Comparison of ENCODE assay signal across 14 cellular contexts in genomic region chr1:149931212-149931805, GRCh38. TPM values are rescaled to one million over a fixed set of nuclear protein-coding genes. Genes with fewer than 3 reads are reported as not detected.
A peak's percentile ranks its signal among the peaks of the same experiment; 100 is the strongest.
DNase-seq lines count a peak whose midpoint lies in the region; ATAC-seq and TF ChIP-seq lines count a peak whose summit lies in the region.
"Had no signal": no experiment of that assay in that cellular context is flagged by ENCODE, and none has a peak within 500 bp of the region (broad histone marks: within the 10 kb centered on the region; RNA-seq: fewer than 3 reads in every experiment).

No MANE protein-coding gene starts in this region.

- WGBS in SK-N-SH (ENCODE audit: low lambda C conversion rate): 84% methylated on average over 13 of the region's 13 CpGs
- WGBS in hepatocyte (ENCODE audit: low lambda C conversion rate, missing lambda C conversion rate): 95% methylated on average over 13 of the region's 13 CpGs

- peak overlapping the region; percentile 64 for H3K27ac Mint-ChIP-seq in activated T-helper 1 cell treated with anti-CD3 and anti-CD28 coated beads, Interleukin-12 subunit alpha, Interleukin-12 subunit beta, Interleukin-2, Interleukin-4 antibody, amounts not matched to agents 30 ng/mL and 10 ng/mL and 1 ng/mL, durations not matched to agents 14 hours and 24 hours and 36 hours

- H4K20me1 ChIP-seq in SK-N-SH (ENCODE audit: insufficient read depth) (peaks cover 6% of the 10 kb centered on the region; the same call in 1 of the 2 replicates), MM.1S (ENCODE audit: insufficient read depth, low read length) (no peaks in the 10 kb centered on the region), hepatocyte (ENCODE audit: insufficient read depth, poor library complexity, severe bottlenecking) (peaks cover 6% of the 10 kb centered on the region)

- POLR2A ChIA-PET in SK-N-SH (lab: Yijun Ruan, JAX): no interaction called here

- H3K4me1 ChIP-seq in SK-N-SH (ENCODE audit: control insufficient read depth in 1 of 2, insufficient read depth in 2 of 2, low read depth in 1 of 2, low read length in 1 of 2) (peaks cover 11 to 20% of the 10 kb centered on the region in 2 experiments), MM.1S (ENCODE audit: low read length) (peaks cover 24% of the 10 kb centered on the region), hepatocyte (ENCODE audit: insufficient read depth) (peaks cover 24% of the 10 kb centered on the region)

- no peak overlapping the region for H3K9ac ChIP-seq in SK-N-SH
- no peak overlapping the region; the same call in 1 of the 2 replicates for H3K9ac ChIP-seq in MM.1S (ENCODE audit: low read length)

- no peak for TF ChIP-seq CTCF in SK-N-SH (IDR thresholded peaks at IDR 0.05)
- no peak for TF ChIP-seq CTCF in MM.1S (IDR thresholded peaks at IDR 0.05; ENCODE audit: low read length)
- TF ChIP-seq CTCF in hepatocyte (IDR thresholded peaks at IDR 0.05; ENCODE audit: poor library complexity): no peak

- peaks cover 22% of the 10 kb centered on the region for H3K36me3 Mint-ChIP-seq in activated T-helper 1 cell treated with anti-CD3 and anti-CD28 coated beads, Interleukin-12 subunit alpha, Interleukin-12 subunit beta, Interleukin-2, Interleukin-4 antibody, amounts not matched to agents 30 ng/mL and 10 ng/mL and 1 ng/mL, durations not matched to agents 14 hours and 24 hours and 36 hours (ENCODE audit: low read depth)

- no peak overlapping the region for H3K27ac ChIP-seq in SK-N-SH (ENCODE audit: low read depth in 2 of 2, low read length in 1 of 2)
- H3K27ac ChIP-seq in MM.1S (ENCODE audit: low read length): peak overlapping the region; percentile 26; the same call in 1 of the 2 replicates
- H3K27ac ChIP-seq in hepatocyte: peak overlapping the region; percentile 13

- H3K27me3 ChIP-seq in SK-N-SH (ENCODE audit: insufficient read depth) (no peaks in the 10 kb centered on the region), MM.1S (replicated peaks; ENCODE audit: insufficient read depth, low read length) (no peaks in the 10 kb centered on the region), hepatocyte (no peaks in the 10 kb centered on the region), H7 (ENCODE audit: control insufficient read depth, insufficient read depth, low read length) (no peaks in the 10 kb centered on the region)
- H3K27me3 ChIP-seq: spleen had no signal

- peak overlapping the region; percentile 29 for H3K4me3 Mint-ChIP-seq in activated T-helper 1 cell treated with anti-CD3 and anti-CD28 coated beads, Interleukin-12 subunit alpha, Interleukin-12 subunit beta, Interleukin-2, Interleukin-4 antibody, amounts not matched to agents 30 ng/mL and 10 ng/mL and 1 ng/mL, durations not matched to agents 14 hours and 24 hours and 36 hours

- H2AFZ ChIP-seq in SK-N-SH (ENCODE audit: low read depth) (peak overlapping the region; percentile 60), MM.1S (ENCODE audit: low read length) (peak overlapping the region; percentile 75), hepatocyte (no peak overlapping the region)

- intact Hi-C loops in activated T-helper 1 cell treated with anti-CD3 and anti-CD28 coated beads, Interleukin-12 subunit alpha, Interleukin-12 subunit beta, Interleukin-2, Interleukin-4 antibody, amounts not matched to agents 30 ng/mL and 10 ng/mL and 1 ng/mL, durations not matched to agents 14 hours and 24 hours and 36 hours (cut with micrococcal nuclease): no loop called here
- intact Hi-C loops in head of caudate nucleus (cut with DNase I) (no loop called here), cardiac septum (cut with DNase I) (no loop called here)

- no peaks in the 10 kb centered on the region for H3K9me2 ChIP-seq in SK-N-SH
- H3K9me2 ChIP-seq in MM.1S (replicated peaks; ENCODE audit: insufficient read depth, low read length): no peaks in the 10 kb centered on the region
- no peaks in the 10 kb centered on the region for H3K9me2 ChIP-seq in hepatocyte (replicated peaks; ENCODE audit: insufficient read depth)

- peaks cover 58% of the 10 kb centered on the region for H3K4me1 Mint-ChIP-seq in activated T-helper 1 cell treated with anti-CD3 and anti-CD28 coated beads, Interleukin-12 subunit alpha, Interleukin-12 subunit beta, Interleukin-2, Interleukin-4 antibody, amounts not matched to agents 30 ng/mL and 10 ng/mL and 1 ng/mL, durations not matched to agents 14 hours and 24 hours and 36 hours (ENCODE audit: low read depth)

- no peaks in the 10 kb centered on the region for H3K9me3 ChIP-seq in SK-N-SH
- H3K9me3 ChIP-seq in MM.1S (replicated peaks; ENCODE audit: insufficient read depth, low read length): no peaks in the 10 kb centered on the region
- no peaks in the 10 kb centered on the region for H3K9me3 ChIP-seq in hepatocyte (ENCODE audit: low read depth)
- H3K9me3 ChIP-seq: spleen had no signal

- no peak for TF ChIP-seq RAD21 in SK-N-SH (IDR thresholded peaks at IDR 0.05; ENCODE audit: low read length)

- H3K79me2 ChIP-seq in SK-N-SH (ENCODE audit: insufficient read depth): peaks cover 13% of the 10 kb centered on the region
- H3K79me2 ChIP-seq in MM.1S (ENCODE audit: low read length): peaks cover 14% of the 10 kb centered on the region
- H3K79me2 ChIP-seq in hepatocyte: peaks cover 31% of the 10 kb centered on the region

- no peaks in the 10 kb centered on the region for H3K27me3 Mint-ChIP-seq in activated T-helper 1 cell treated with anti-CD3 and anti-CD28 coated beads, Interleukin-12 subunit alpha, Interleukin-12 subunit beta, Interleukin-2, Interleukin-4 antibody, amounts not matched to agents 30 ng/mL and 10 ng/mL and 1 ng/mL, durations not matched to agents 14 hours and 24 hours and 36 hours (ENCODE audit: insufficient read depth)

- CTCF ChIA-PET in SK-N-SH (lab: Yijun Ruan, JAX): interaction anchor here (1.1 kb wide), 1 partner anchor 11 kb away, joined by 3 read pairs; no protein-coding TSS in a partner anchor

- no peaks in the 10 kb centered on the region for H3K9me3 Mint-ChIP-seq in activated T-helper 1 cell treated with anti-CD3 and anti-CD28 coated beads, Interleukin-12 subunit alpha, Interleukin-12 subunit beta, Interleukin-2, Interleukin-4 antibody, amounts not matched to agents 30 ng/mL and 10 ng/mL and 1 ng/mL, durations not matched to agents 14 hours and 24 hours and 36 hours

- TF ChIP-seq EP300 in SK-N-SH (IDR thresholded peaks at IDR 0.05; ENCODE audit: borderline replicate concordance in 1 of 2, low read depth in 1 of 2, low read length in 1 of 2): no peak

- H3K4me2 ChIP-seq in SK-N-SH: no peak overlapping the region
- H3K4me2 ChIP-seq in MM.1S (ENCODE audit: low read depth, low read length): peak overlapping the region; percentile 62; the same call in 1 of the 2 replicates
- no peak overlapping the region for H3K4me2 ChIP-seq in hepatocyte

- peaks cover under 1 to 20% of the 10 kb centered on the region in 2 experiments for H3K36me3 ChIP-seq in SK-N-SH (replicated peaks in 1 of 2; ENCODE audit: control insufficient read depth in 1 of 2, insufficient read depth in 2 of 2, low read length in 1 of 2)
- 0 out of 2 replicates have a peak, but pooled peaks cover 2% of the 10 kb centered on the region for H3K36me3 ChIP-seq in MM.1S (replicated peaks; ENCODE audit: insufficient read depth, low read length)
- no peaks in the 10 kb centered on the region for H3K36me3 ChIP-seq in hepatocyte (replicated peaks; ENCODE audit: insufficient read depth, low read depth)
- peaks cover 4% of the 10 kb centered on the region for H3K36me3 ChIP-seq in H7 (replicated peaks; ENCODE audit: control insufficient read depth, insufficient read depth, low read length)

- DNase-seq in SK-N-SH: no peak
- no peak for DNase-seq in MM.1S
- no peak for DNase-seq in activated T-helper 1 cell treated with anti-CD3 and anti-CD28 coated beads, Interleukin-12 subunit alpha, Interleukin-12 subunit beta, Interleukin-2, Interleukin-4 antibody, amounts not matched to agents 30 ng/mL and 10 ng/mL and 1 ng/mL, durations not matched to agents 14 hours and 24 hours and 36 hours (ENCODE audit: low spot score)
- DNase-seq in hepatocyte (ENCODE audit: low spot score): no peak
- DNase-seq in H7: no peak
- DNase-seq in head of caudate nucleus: no peak
- no peak for DNase-seq in cardiac septum (ENCODE audit: low spot score)
- DNase-seq: activated T-cell treated with anti-CD3 and anti-CD28 coated beads for 4 hours, Kasumi-1, NCI-H2171 treated with DMSO at 0.1 percent for 48 hours, spleen, trophoblast cell had no signal

- ATAC-seq in SK-N-SH treated with all-trans-retinoic acid at 6 μM for 48 hours: no peak

- H3F3A ChIP-seq in SK-N-SH (replicated peaks; ENCODE audit: insufficient read depth) (peaks cover 6% of the 10 kb centered on the region), MM.1S (ENCODE audit: insufficient read depth, low read length) (peaks cover 13% of the 10 kb centered on the region)

- H3K4me3 ChIP-seq in SK-N-SH (ENCODE audit: low read depth in 2 of 2, low read length in 1 of 2) (no peak overlapping the region), MM.1S (ENCODE audit: low read length) (peak overlapping the region; percentile 40), hepatocyte (no peak overlapping the region), H7 (ENCODE audit: insufficient read depth, low read depth, low read length) (no peak overlapping the region)
- H3K4me3 ChIP-seq: lung had no signal

RNA-seq across cellular contexts. Expression of gene SF3B4, which starts 3.7 kb away (rescaled TPM):
- 42.4 and 54.3 TPM in 2 replicates for polyA plus RNA-seq in SK-N-SH (2012; rRNA removed)
- polyA plus RNA-seq in SK-N-SH (2012; cell fraction: cytosol; rRNA removed): 42.6 and 50.4 TPM in 2 replicates
- polyA plus RNA-seq in SK-N-SH (2012; cell fraction: nucleus; rRNA removed): 28.0 and 48.4 TPM in 2 replicates
- total RNA-seq in activated T-helper 1 cell treated with anti-CD3 and anti-CD28 coated beads, Interleukin-12 subunit alpha, Interleukin-12 subunit beta, Interleukin-2, Interleukin-4 antibody, amounts not matched to agents 30 ng/mL and 10 ng/mL and 1 ng/mL, durations not matched to agents 14 hours and 24 hours and 36 hours: 125 and 136 TPM in 2 replicates
- total RNA-seq in hepatocyte: 16.8 and 23.3 TPM in 2 replicates
- polyA plus RNA-seq in hepatocyte: 58.6 and 68.0 TPM in 2 replicates
- total RNA-seq in H7 (2014; rRNA removed; shearing (Covaris generic)): 32.8 and 39.7 TPM in 2 replicates
- 30.3 TPM for total RNA-seq in cardiac septum

RNA-seq across cellular contexts. Expression of gene MTMR11, which starts 5.4 kb away (rescaled TPM):
- polyA plus RNA-seq in SK-N-SH (2012; rRNA removed) (9.4 and 12.4 TPM in 2 replicates), hepatocyte (34.0 and 40.2 TPM in 2 replicates)
- polyA plus RNA-seq in SK-N-SH (2012; cell fraction: cytosol; rRNA removed): 3.8 and 5.1 TPM in 2 replicates
- polyA plus RNA-seq in SK-N-SH (2012; cell fraction: nucleus; rRNA removed): 43.1 and 63.4 TPM in 2 replicates
- total RNA-seq in activated T-helper 1 cell treated with anti-CD3 and anti-CD28 coated beads, Interleukin-12 subunit alpha, Interleukin-12 subunit beta, Interleukin-2, Interleukin-4 antibody, amounts not matched to agents 30 ng/mL and 10 ng/mL and 1 ng/mL, durations not matched to agents 14 hours and 24 hours and 36 hours: 5.6 and 8.5 TPM in 2 replicates
- total RNA-seq in hepatocyte (34.8 and 37.0 TPM in 2 replicates), cardiac septum (6.1 TPM)
- total RNA-seq in H7 (2014; rRNA removed; shearing (Covaris generic)): 5.2 and 7.9 TPM in 2 replicates

RNA-seq across cellular contexts. Expression of gene SV2A, which starts 13.7 kb away (rescaled TPM):
- polyA plus RNA-seq in SK-N-SH (2012; rRNA removed) (22.7 and 27.6 TPM in 2 replicates), hepatocyte (5.5 and 8.9 TPM in 2 replicates)
- polyA plus RNA-seq in SK-N-SH (2012; cell fraction: cytosol; rRNA removed): 13.9 and 19.5 TPM in 2 replicates
- polyA plus RNA-seq in SK-N-SH (2012; cell fraction: nucleus; rRNA removed): 30.3 and 31.6 TPM in 2 replicates
- total RNA-seq in activated T-helper 1 cell treated with anti-CD3 and anti-CD28 coated beads, Interleukin-12 subunit alpha, Interleukin-12 subunit beta, Interleukin-2, Interleukin-4 antibody, amounts not matched to agents 30 ng/mL and 10 ng/mL and 1 ng/mL, durations not matched to agents 14 hours and 24 hours and 36 hours: 17.3 and 18.6 TPM in 2 replicates
- total RNA-seq in hepatocyte (4.5 and 5.0 TPM in 2 replicates), cardiac septum (0.83 TPM)
- total RNA-seq in H7 (2014; rRNA removed; shearing (Covaris generic)): 40.3 and 42.3 TPM in 2 replicates

RNA-seq across cellular contexts. Expression of gene BOLA1, which starts 31.9 kb away (rescaled TPM):
- 19.9 and 24.6 TPM in 2 replicates for polyA plus RNA-seq in SK-N-SH (2012; rRNA removed)
- polyA plus RNA-seq in SK-N-SH (2012; cell fraction: cytosol; rRNA removed): 15.0 and 19.3 TPM in 2 replicates
- polyA plus RNA-seq in SK-N-SH (2012; cell fraction: nucleus; rRNA removed): 25.0 and 36.1 TPM in 2 replicates
- 23.9 and 24.3 TPM in 2 replicates for total RNA-seq in activated T-helper 1 cell treated with anti-CD3 and anti-CD28 coated beads, Interleukin-12 subunit alpha, Interleukin-12 subunit beta, Interleukin-2, Interleukin-4 antibody, amounts not matched to agents 30 ng/mL and 10 ng/mL and 1 ng/mL, durations not matched to agents 14 hours and 24 hours and 36 hours
- total RNA-seq in hepatocyte: 8.5 and 16.1 TPM in 2 replicates
- 19.0 and 20.6 TPM in 2 replicates for polyA plus RNA-seq in hepatocyte
- total RNA-seq in H7 (2014; rRNA removed; shearing (Covaris generic)): 27.7 and 40.1 TPM in 2 replicates
- 13.8 TPM for total RNA-seq in cardiac septum

Comparison
In these comparisons a context has a peak if more than half of its experiments do, and no peak if none do; other contexts are left out.
1. H3K27ac ChIP-seq: peak in MM.1S (single experiment) and hepatocyte (single experiment); none in SK-N-SH (0 of 2).